Comparison of ENCODE assay signal across 8 cellular contexts in the genomic region with DNA sequence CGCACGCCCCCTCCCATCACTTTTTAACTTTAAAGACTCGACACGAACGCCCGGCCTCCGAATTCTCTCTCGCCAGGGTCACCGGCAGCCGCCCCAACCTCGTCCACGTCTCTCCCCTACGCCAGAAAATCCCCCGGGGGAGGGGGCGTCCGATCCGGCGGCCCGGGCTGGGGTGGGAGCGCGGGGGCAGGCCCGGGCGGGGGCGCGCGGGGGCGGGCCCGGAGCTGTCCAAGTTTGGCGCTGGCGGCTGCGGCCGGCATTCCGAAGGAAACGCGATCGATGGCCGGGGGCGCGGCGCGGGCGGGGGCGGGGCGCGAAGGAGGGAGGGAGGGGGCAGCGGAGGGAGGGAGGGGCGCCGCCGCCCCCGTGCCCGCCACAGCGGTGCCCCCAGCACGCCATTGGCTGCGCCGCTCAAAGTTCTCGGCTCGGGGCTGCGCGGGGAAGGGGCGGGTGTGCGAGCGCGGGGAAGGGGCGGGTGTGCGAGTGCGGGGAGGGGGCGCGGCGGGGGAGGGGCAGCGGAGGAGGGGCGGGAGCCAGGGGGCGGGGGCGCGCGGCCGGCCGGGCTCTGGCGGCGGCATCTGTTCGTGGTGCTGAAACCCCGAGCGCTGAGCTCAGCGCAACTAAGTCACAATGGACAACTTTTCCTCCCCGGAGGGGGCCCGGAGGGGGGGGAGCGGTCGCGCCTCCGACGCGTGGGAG. TPM values are rescaled to one million over a fixed set of nuclear protein-coding genes. Genes with fewer than 3 reads are reported as not detected.
DNase-seq lines count a peak whose midpoint lies in the region; ATAC-seq, FAIRE-seq and TF ChIP-seq lines count a peak whose summit lies in the region.

No MANE protein-coding gene starts in this region.

- CTCF ChIA-PET in H1 (lab: Charles Lee; ENCODE audit: partially characterized antibody), result interaction anchor here (0.7 to 2.4 kb wide), 8 partner anchors 31 to 161 kb away, joined by 3 to 7 read pairs (median 3); no protein-coding TSS in a partner anchor

- H3K27ac ChIP-seq in BLaER1, result no peak overlapping the region
- H3K27ac ChIP-seq in H1 (ENCODE audit: low read depth, low read length), result peak overlapping the region; percentile 53; the same call in 1 of the 2 replicates

- no peak overlapping the region for H4K5ac ChIP-seq in H1 (ENCODE audit: insufficient read length, low read depth, low read length)

- H2BK15ac ChIP-seq in H1 (ENCODE audit: low read length), result no peak overlapping the region

- H3K9me3 Mint-ChIP-seq in neural crest cell, result no peaks in the 10 kb centered on the region

- peaks cover 10% of the 10 kb centered on the region for H3K36me3 Mint-ChIP-seq in neural crest cell (ENCODE audit: low read depth)

- peak overlapping the region; percentile 97 for H3K4me3 Mint-ChIP-seq in neural crest cell

- H3K27me3 ChIP-seq in BLaER1 (peaks cover 65% of the 10 kb centered on the region), H1 (replicated peaks in 1 of 4; ENCODE audit: control insufficient read depth in 3 of 4, extremely low read depth in 1 of 4, insufficient read depth in 3 of 4, low read length in 3 of 4) (no peaks in the 10 kb centered on the region; a peak in 1 of 7 replicates)

- H4K8ac ChIP-seq in H1 (ENCODE audit: extremely low read depth, insufficient read depth, low read length), result peak overlapping the region; percentile 26

- no peak overlapping the region for H3K27ac Mint-ChIP-seq in neural crest cell (ENCODE audit: unreplicated experiment)

- TF ChIP-seq POLR2A in H1 (IDR thresholded peaks at IDR 0.05; ENCODE audit: control extremely low read depth in 1 of 2, low read depth in 2 of 2, low read length in 2 of 2), result no peak

- peaks cover 35 to 53% of the 10 kb centered on the region in 2 experiments for H3K79me2 ChIP-seq in H1 (ENCODE audit: control insufficient read depth in 1 of 2, insufficient read depth in 2 of 2, low read length in 2 of 2)

- TF ChIP-seq EP300 in H1 (IDR thresholded peaks at IDR 0.05; ENCODE audit: borderline replicate concordance in 1 of 2, low read depth in 2 of 2, low read length in 2 of 2), result no peak

- peaks cover 6% of the 10 kb centered on the region; the same call in 1 of the 2 replicates for H3K23me2 ChIP-seq in H1 (ENCODE audit: low read depth, low read length)

- no peaks in the 10 kb centered on the region for H3K27me3 Mint-ChIP-seq in neural crest cell (ENCODE audit: low read depth)

- no peak for TF ChIP-seq RAD21 in H1 (IDR thresholded peaks at IDR 0.05 in 1 of 2, conservative IDR thresholded peaks at IDR 0.05 in 1 of 2; ENCODE audit: low read depth in 2 of 2, low read length in 2 of 2)

- peak overlapping the region; percentile 78 for H3K4me2 ChIP-seq in BLaER1
- H3K4me2 ChIP-seq in H1 (ENCODE audit: insufficient read depth in 1 of 2, low read depth in 2 of 2, low read length in 2 of 2), result peak overlapping the region; percentile 73 to 76

- peaks cover 7% of the 10 kb centered on the region; the same call in 1 of the 2 replicates for H3K4me1 ChIP-seq in BLaER1
- H3K4me1 ChIP-seq in H1 (replicated peaks in 1 of 4; ENCODE audit: control insufficient read depth in 3 of 4, insufficient read depth in 4 of 4, low read length in 3 of 4), result peaks cover 7 to 26% (median 17%) of the 10 kb centered on the region in 4 experiments

- H3K4me3 ChIP-seq in BLaER1, result peak overlapping the region; percentile 71
- H3K4me3 ChIP-seq in H1 (ENCODE audit: extremely low read depth in 1 of 4, insufficient read depth in 2 of 4, low read depth in 3 of 4, low read length in 4 of 4), result peak overlapping the region; percentile 78 to 96 (median 86)

- H3K56ac ChIP-seq in H1 (replicated peaks; ENCODE audit: insufficient read length, low read depth, low read length), result no peak overlapping the region

- no peak overlapping the region for H2BK20ac ChIP-seq in H1 (ENCODE audit: low read length)

- TF ChIP-seq CTCF in H1 (IDR thresholded peaks at IDR 0.05; ENCODE audit: control extremely low read depth in 1 of 3, insufficient read depth in 1 of 3, low read depth in 1 of 3, low read length in 3 of 3) (no peak), neural crest cell (conservative IDR thresholded peaks at IDR 0.05) (no peak)

- H3K4ac ChIP-seq in H1 (replicated peaks; ENCODE audit: insufficient read length, low read depth, low read length), result no peak overlapping the region

- no peak overlapping the region for H2BK5ac ChIP-seq in H1 (ENCODE audit: low read depth, low read length)

- DNase-seq in NCI-H2227 (lab: John Stamatoyannopoulos, UW; ENCODE audit: unreplicated experiment) (peak; percentile 89), H1 (ENCODE audit: low read depth in 1 of 2, low spot score in 2 of 2) (peak in 1 of 2 experiments; percentile 88), neural crest cell (ENCODE audit: low read depth, low spot score) (peak; percentile 76), HCEC 1CT (no peak), occipital lobe (lab: John Stamatoyannopoulos, UW) (no peak), NCI-H1436 treated with DMSO at 0.1 percent for 48 hours (lab: John Stamatoyannopoulos, UW) (no peak)

- no peak overlapping the region for H2AFZ ChIP-seq in H1 (ENCODE audit: low read length)

- no peak overlapping the region for H2AK5ac ChIP-seq in H1 (ENCODE audit: low read depth, low read length)

- POLR2A ChIA-PET in H1 (lab: Charles Lee; ENCODE audit: partially characterized antibody), result interaction anchor here (0.7 to 9.0 kb wide), 27 partner anchors 10 to 156 kb away, joined by 3 to 208 read pairs (median 6); a partner anchor contains a TSS

- H4K20me1 ChIP-seq in BLaER1, result peaks cover 52% of the 10 kb centered on the region
- peaks cover 13 to 21% of the 10 kb centered on the region in 2 experiments for H4K20me1 ChIP-seq in H1 (replicated peaks in 1 of 2; ENCODE audit: control insufficient read depth in 1 of 2, insufficient read depth in 2 of 2, low read length in 2 of 2)

- H3K14ac ChIP-seq in H1 (ENCODE audit: insufficient read length), result no peak overlapping the region

- WGBS in H1 (ENCODE audit: extremely low coverage in 1 of 2, insufficient coverage in 1 of 2, insufficient read length in 1 of 2, insufficient replicate concordance in 2 of 2, low coverage in 1 of 2, low lambda C conversion rate in 2 of 2, missing lambda C conversion rate in 1 of 2), 2 experiments, result 0% methylated on average over 11 of the region's 91 CpGs; no CpG with 5 or more reads in 1 of the 2 experiments

- no peak overlapping the region for H3K23ac ChIP-seq in H1 (ENCODE audit: insufficient read length)

- no peak overlapping the region for H4K91ac ChIP-seq in H1 (replicated peaks; ENCODE audit: insufficient read length, low read length)

- no peaks in the 10 kb centered on the region; the same call in 1 of the 2 replicates for H3K9me3 ChIP-seq in BLaER1
- H3K9me3 ChIP-seq in H1 (ENCODE audit: insufficient read depth in 2 of 2, low read depth in 1 of 2, low read length in 1 of 2), result no peaks in the 10 kb centered on the region

- H3K4me1 Mint-ChIP-seq in neural crest cell, result peaks cover 49% of the 10 kb centered on the region

- no peak overlapping the region for H3K18ac ChIP-seq in H1 (ENCODE audit: extremely low read depth, low read length)

- no peak overlapping the region for H2BK120ac ChIP-seq in H1 (replicated peaks; ENCODE audit: low read depth, low read length)

- no peak overlapping the region for H3K9ac ChIP-seq in BLaER1
- H3K9ac ChIP-seq in H1 (replicated peaks in 1 of 4; ENCODE audit: extremely low read depth in 1 of 4, low read depth in 3 of 4, low read length in 3 of 4), result peak overlapping the region in 1 of 4 experiments; percentile 63; a peak in 2 of 7 replicates

- H2BK12ac ChIP-seq in H1 (ENCODE audit: low read depth, low read length), result no peak overlapping the region

- ATAC-seq in GM19452 (IDR thresholded peaks at IDR 0.05; ENCODE audit: unreplicated experiment), result no peak

- no peaks in the 10 kb centered on the region for H3K36me3 ChIP-seq in BLaER1
- peaks cover 0 to 34% (median 11%) of the 10 kb centered on the region in 4 experiments; a peak in 5 of 8 replicates for H3K36me3 ChIP-seq in H1 (ENCODE audit: control insufficient read depth in 2 of 4, insufficient read depth in 4 of 4, low read length in 3 of 4)

- H3K79me1 ChIP-seq in H1 (ENCODE audit: low read depth, low read length), result peaks cover 16% of the 10 kb centered on the region

- FAIRE-seq in H1 (lab: Jason Lieb, UNC), result no peak

TF ChIP-seq in H1, 55 proteins besides CTCF, POLR2A, EP300 and RAD21 (continues in another document):
- no peak for TF ChIP-seq SIX5 (IDR thresholded peaks at IDR 0.05; ENCODE audit: low read depth, low read length)
- TF ChIP-seq, protein P1, sequence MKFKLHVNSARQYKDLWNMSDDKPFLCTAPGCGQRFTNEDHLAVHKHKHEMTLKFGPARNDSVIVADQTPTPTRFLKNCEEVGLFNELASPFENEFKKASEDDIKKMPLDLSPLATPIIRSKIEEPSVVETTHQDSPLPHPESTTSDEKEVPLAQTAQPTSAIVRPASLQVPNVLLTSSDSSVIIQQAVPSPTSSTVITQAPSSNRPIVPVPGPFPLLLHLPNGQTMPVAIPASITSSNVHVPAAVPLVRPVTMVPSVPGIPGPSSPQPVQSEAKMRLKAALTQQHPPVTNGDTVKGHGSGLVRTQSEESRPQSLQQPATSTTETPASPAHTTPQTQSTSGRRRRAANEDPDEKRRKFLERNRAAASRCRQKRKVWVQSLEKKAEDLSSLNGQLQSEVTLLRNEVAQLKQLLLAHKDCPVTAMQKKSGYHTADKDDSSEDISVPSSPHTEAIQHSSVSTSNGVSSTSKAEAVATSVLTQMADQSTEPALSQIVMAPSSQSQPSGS (IDR thresholded peaks at IDR 0.05; ENCODE audit: low read length), result no peak
- no peak for TF ChIP-seq CTBP2 (IDR thresholded peaks at IDR 0.05; ENCODE audit: borderline replicate concordance, insufficient read depth, insufficient read length, low read length)
- TF ChIP-seq SIN3A (conservative IDR thresholded peaks at IDR 0.05 in 1 of 2, IDR thresholded peaks at IDR 0.05 in 1 of 2; ENCODE audit: low read depth in 1 of 2, low read length in 2 of 2), result peak; percentile 83 to 89; a peak in 3 of 4 replicates
- TF ChIP-seq CBX8 (IDR thresholded peaks at IDR 0.05; ENCODE audit: borderline replicate concordance, low read depth, low read length), result no peak
- TF ChIP-seq TBP (IDR thresholded peaks at IDR 0.05; ENCODE audit: low read depth, low read length), result no peak
- no peak for TF ChIP-seq RFX5 (IDR thresholded peaks at IDR 0.05; ENCODE audit: borderline replicate concordance, low read depth, low read length)
- TF ChIP-seq TAF7 (optimal IDR thresholded peaks at IDR 0.05; ENCODE audit: borderline replicate concordance, low read depth, low read length), result peak; percentile 38

RNA-seq across cellular contexts. Expression of a gene that starts 2.4 kb away (rescaled TPM):
- total RNA-seq in H1 (2021; fragmentation: NEBNext Ultra II Directional; extraction: Animal tissue kit (Norgen Biotek cat#: 25700)), result 57.2 and 68.1 TPM in 2 replicates
- 19.3 and 24.7 TPM in 2 replicates for polyA plus RNA-seq in H1 (2011; rRNA removed)
- polyA plus RNA-seq in H1 (2011; cell fraction: cytosol; rRNA removed), result 25.0 TPM
- 90.7 TPM for polyA plus RNA-seq in H1 (2011; cell fraction: nucleus; rRNA removed)
- 21.1 to 32.7 TPM (median 27.9 TPM) in 4 replicates for polyA plus RNA-seq in H1 (2012, experiment 1 of 2)
- polyA plus RNA-seq in H1 (2012, experiment 2 of 2), result 6.5 TPM
- polyA plus RNA-seq in H1 (2013, experiment 1 of 2), result 18.8 TPM
- 14.5 TPM for polyA plus RNA-seq in H1 (2013, experiment 2 of 2)
- polyA minus RNA-seq in H1 (2011; rRNA and poly(A)+ RNA removed), result 41.2 and 52.3 TPM in 2 replicates
- 47.8 TPM for polyA minus RNA-seq in H1 (2011; cell fraction: cytosol; rRNA and poly(A)+ RNA removed)
- polyA minus RNA-seq in H1 (2011; cell fraction: nucleus; rRNA and poly(A)+ RNA removed), result 135 TPM
- 36.5 and 40.4 TPM in 2 replicates for total RNA-seq in neural crest cell
- total RNA-seq in occipital lobe, result 8.1 TPM

Comparison
In these comparisons a context has a peak if more than half of its experiments do, and no peak if none do; other contexts are left out.
1. DNase-seq: peak in NCI-H2227 (single experiment) and neural crest cell (single experiment); none in HCEC 1CT (single experiment), occipital lobe (single experiment) and NCI-H1436 treated with DMSO at 0.1 percent for 48 hours (single experiment).